In genomic region chr6:134983823-134984222, GRCh38 we compare ENCODE assay signal across 2 cellular contexts.
TF ChIP-seq lines count a peak whose summit lies in the region.

No MANE protein-coding gene starts in this region.

TF ChIP-seq in WTC11, 78 proteins besides CTCF, POLR2A, EP300 and RAD21:
- TF ChIP-seq ZNF138 (CRISPR knock-in tag; conservative IDR thresholded peaks at IDR 0.05) (no peak), SP1 (CRISPR knock-in tag; conservative IDR thresholded peaks at IDR 0.05) (no peak), FOXJ3 (CRISPR knock-in tag; IDR thresholded peaks at IDR 0.05; ENCODE audit: borderline replicate concordance) (no peak)
- TF ChIP-seq, protein P1, sequence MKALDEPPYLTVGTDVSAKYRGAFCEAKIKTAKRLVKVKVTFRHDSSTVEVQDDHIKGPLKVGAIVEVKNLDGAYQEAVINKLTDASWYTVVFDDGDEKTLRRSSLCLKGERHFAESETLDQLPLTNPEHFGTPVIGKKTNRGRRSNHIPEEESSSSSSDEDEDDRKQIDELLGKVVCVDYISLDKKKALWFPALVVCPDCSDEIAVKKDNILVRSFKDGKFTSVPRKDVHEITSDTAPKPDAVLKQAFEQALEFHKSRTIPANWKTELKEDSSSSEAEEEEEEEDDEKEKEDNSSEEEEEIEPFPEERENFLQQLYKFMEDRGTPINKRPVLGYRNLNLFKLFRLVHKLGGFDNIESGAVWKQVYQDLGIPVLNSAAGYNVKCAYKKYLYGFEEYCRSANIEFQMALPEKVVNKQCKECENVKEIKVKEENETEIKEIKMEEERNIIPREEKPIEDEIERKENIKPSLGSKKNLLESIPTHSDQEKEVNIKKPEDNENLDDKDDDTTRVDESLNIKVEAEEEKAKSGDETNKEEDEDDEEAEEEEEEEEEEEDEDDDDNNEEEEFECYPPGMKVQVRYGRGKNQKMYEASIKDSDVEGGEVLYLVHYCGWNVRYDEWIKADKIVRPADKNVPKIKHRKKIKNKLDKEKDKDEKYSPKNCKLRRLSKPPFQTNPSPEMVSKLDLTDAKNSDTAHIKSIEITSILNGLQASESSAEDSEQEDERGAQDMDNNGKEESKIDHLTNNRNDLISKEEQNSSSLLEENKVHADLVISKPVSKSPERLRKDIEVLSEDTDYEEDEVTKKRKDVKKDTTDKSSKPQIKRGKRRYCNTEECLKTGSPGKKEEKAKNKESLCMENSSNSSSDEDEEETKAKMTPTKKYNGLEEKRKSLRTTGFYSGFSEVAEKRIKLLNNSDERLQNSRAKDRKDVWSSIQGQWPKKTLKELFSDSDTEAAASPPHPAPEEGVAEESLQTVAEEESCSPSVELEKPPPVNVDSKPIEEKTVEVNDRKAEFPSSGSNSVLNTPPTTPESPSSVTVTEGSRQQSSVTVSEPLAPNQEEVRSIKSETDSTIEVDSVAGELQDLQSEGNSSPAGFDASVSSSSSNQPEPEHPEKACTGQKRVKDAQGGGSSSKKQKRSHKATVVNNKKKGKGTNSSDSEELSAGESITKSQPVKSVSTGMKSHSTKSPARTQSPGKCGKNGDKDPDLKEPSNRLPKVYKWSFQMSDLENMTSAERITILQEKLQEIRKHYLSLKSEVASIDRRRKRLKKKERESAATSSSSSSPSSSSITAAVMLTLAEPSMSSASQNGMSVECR (CRISPR knock-in tag; IDR thresholded peaks at IDR 0.05; ENCODE audit: borderline replicate concordance): no peak

TF ChIP-seq in endothelial cell of umbilical vein, 7 proteins besides CTCF, POLR2A, EP300 and RAD21:
- no peak for TF ChIP-seq MYC (IDR thresholded peaks at IDR 0.05; ENCODE audit: low read depth, low read length)
- no peak for TF ChIP-seq EZH2 (IDR thresholded peaks at IDR 0.05; ENCODE audit: borderline replicate concordance, low read depth, low read length, severe bottlenecking)
- TF ChIP-seq GATA2 (IDR thresholded peaks at IDR 0.05; ENCODE audit: insufficient read depth, insufficient read length, low read depth, low read length): no peak
- TF ChIP-seq POLR2AphosphoS5 (IDR thresholded peaks at IDR 0.05; ENCODE audit: insufficient read depth, low read depth, low read length): no peak
- no peak for TF ChIP-seq JUN (IDR thresholded peaks at IDR 0.05; ENCODE audit: borderline replicate concordance, insufficient read depth, insufficient read length, low read depth)
- no peak for TF ChIP-seq FOS (IDR thresholded peaks at IDR 0.05; ENCODE audit: borderline replicate concordance, insufficient read depth, low read length)
- TF ChIP-seq, protein P2, sequence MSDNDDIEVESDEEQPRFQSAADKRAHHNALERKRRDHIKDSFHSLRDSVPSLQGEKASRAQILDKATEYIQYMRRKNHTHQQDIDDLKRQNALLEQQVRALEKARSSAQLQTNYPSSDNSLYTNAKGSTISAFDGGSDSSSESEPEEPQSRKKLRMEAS (IDR thresholded peaks at IDR 0.05; ENCODE audit: insufficient read depth, insufficient read length): no peak
